Comparison of ENCODE assay signal across 14 cellular contexts in genomic region chr5:127423173-127423798, GRCh38.
DNase-seq lines count a peak whose midpoint lies in the region; ATAC-seq and TF ChIP-seq lines count a peak whose summit lies in the region.
"Had no signal": no experiment of that assay in that cellular context is flagged by ENCODE, and none has a peak within 500 bp of the region (broad histone marks: within the 10 kb centered on the region; RNA-seq: fewer than 3 reads in every experiment).

No MANE protein-coding gene starts in this region.

- TF ChIP-seq POLR2A in GM18505 (IDR thresholded peaks at IDR 0.05; ENCODE audit: borderline replicate concordance, extremely low read depth, insufficient read depth, insufficient read length), result no peak

- no peak overlapping the region for H3K9ac ChIP-seq in colonic mucosa (ENCODE audit: low read depth in 2 of 2, low read length in 2 of 2)
- H3K9ac ChIP-seq: KMS-11 had no signal

- TF ChIP-seq CTCF in GM20000 (IDR thresholded peaks at IDR 0.05; ENCODE audit: extremely low read depth, missing control alignments), result no peak
- no peak for TF ChIP-seq CTCF in colonic mucosa (IDR thresholded peaks at IDR 0.05)

- no peak overlapping the region for H3K4me3 ChIP-seq in colonic mucosa
- H3K4me3 ChIP-seq: right atrium auricular region, SJSA1 had no signal

- no peaks in the 10 kb centered on the region for H3K9me3 Mint-ChIP-seq in stimulated activated effector memory CD8-positive, alpha-beta T cell treated with anti-CD3 and anti-CD28 coated beads, Interleukin-12 subunit alpha, Interleukin-12 subunit beta, amount 100 ng/mL, for 72 hours
- H3K9me3 Mint-ChIP-seq: activated CD4-positive, alpha-beta T cell treated with anti-CD3 and anti-CD28 coated beads, Interleukin-2, amount 10 ng/mL, durations not matched to agents 24 days and 14 days; CD8-positive, alpha-beta T cell had no signal

- H3K36me3 Mint-ChIP-seq in stimulated activated effector memory CD8-positive, alpha-beta T cell treated with anti-CD3 and anti-CD28 coated beads, Interleukin-12 subunit alpha, Interleukin-12 subunit beta, amount 100 ng/mL, for 72 hours, result no peaks in the 10 kb centered on the region
- H3K36me3 Mint-ChIP-seq: CD8-positive, alpha-beta T cell had no signal

- H3K4me1 Mint-ChIP-seq in stimulated activated effector memory CD8-positive, alpha-beta T cell treated with anti-CD3 and anti-CD28 coated beads, Interleukin-12 subunit alpha, Interleukin-12 subunit beta, amount 100 ng/mL, for 72 hours, result no peaks in the 10 kb centered on the region
- H3K4me1 Mint-ChIP-seq: activated CD4-positive, alpha-beta T cell treated with anti-CD3 and anti-CD28 coated beads, Interleukin-2, amount 10 ng/mL, durations not matched to agents 24 days and 14 days had no signal

- H3K36me3 ChIP-seq in colonic mucosa, result no peaks in the 10 kb centered on the region
- H3K36me3 ChIP-seq: right atrium auricular region, SJSA1 had no signal

- H3K27ac ChIP-seq in colonic mucosa, result no peak overlapping the region
- H3K27ac ChIP-seq: KMS-11, right atrium auricular region, SJSA1 had no signal

- no peak overlapping the region for H3K27ac Mint-ChIP-seq in stimulated activated effector memory CD8-positive, alpha-beta T cell treated with anti-CD3 and anti-CD28 coated beads, Interleukin-12 subunit alpha, Interleukin-12 subunit beta, amount 100 ng/mL, for 72 hours
- H3K27ac Mint-ChIP-seq: activated CD4-positive, alpha-beta T cell treated with anti-CD3 and anti-CD28 coated beads, Interleukin-2, amount 10 ng/mL, durations not matched to agents 24 days and 14 days; CD8-positive, alpha-beta T cell had no signal

- H3K4me3 Mint-ChIP-seq in stimulated activated effector memory CD8-positive, alpha-beta T cell treated with anti-CD3 and anti-CD28 coated beads, Interleukin-12 subunit alpha, Interleukin-12 subunit beta, amount 100 ng/mL, for 72 hours, result no peak overlapping the region
- H3K4me3 Mint-ChIP-seq: activated CD4-positive, alpha-beta T cell treated with anti-CD3 and anti-CD28 coated beads, Interleukin-2, amount 10 ng/mL, durations not matched to agents 24 days and 14 days; CD8-positive, alpha-beta T cell had no signal

- DNase-seq in GM20000 (ENCODE audit: low spot score) (peak; percentile 20), NAMALWA (ENCODE audit: low spot score) (peak; percentile 11), colonic mucosa (no peak), NCI-H1694 (lab: John Stamatoyannopoulos, UW) (no peak), NK-92 (lab: John Stamatoyannopoulos, UW; ENCODE audit: unreplicated experiment) (no peak)
- no peak for DNase-seq in stimulated activated effector memory CD8-positive, alpha-beta T cell treated with anti-CD3 and anti-CD28 coated beads, Interleukin-12 subunit alpha, Interleukin-12 subunit beta, amount 100 ng/mL, for 72 hours (ENCODE audit: low spot score in 2 of 2)
- DNase-seq: activated CD4-positive, alpha-beta T cell treated with anti-CD3 and anti-CD28 coated beads, Interleukin-2, amount 10 ng/mL, durations not matched to agents 24 days and 14 days; CD8-positive, alpha-beta T cell; NCI-H2227 treated with DMSO at 0.1 percent for 48 hours had no signal

- no peaks in the 10 kb centered on the region for H3K4me1 ChIP-seq in colonic mucosa
- H3K4me1 ChIP-seq: SJSA1 had no signal

- ATAC-seq in GM18505 (IDR thresholded peaks at IDR 0.05; ENCODE audit: unreplicated experiment), result peak; percentile 70
- ATAC-seq in HG02973 (IDR thresholded peaks at IDR 0.05; ENCODE audit: unreplicated experiment), result peak; percentile 66
- ATAC-seq in stimulated activated effector memory CD8-positive, alpha-beta T cell treated with anti-CD3 and anti-CD28 coated beads, Interleukin-12 subunit alpha, Interleukin-12 subunit beta, amount 100 ng/mL, for 72 hours, result no peak
- ATAC-seq: CD8-positive, alpha-beta T cell had no signal

- no peaks in the 10 kb centered on the region for H3K27me3 ChIP-seq in colonic mucosa
- H3K27me3 ChIP-seq: right atrium auricular region had no signal

- no peaks in the 10 kb centered on the region for H3K9me3 ChIP-seq in colonic mucosa
- H3K9me3 ChIP-seq: right atrium auricular region, SJSA1 had no signal

- intact Hi-C loops in colonic mucosa (cut with DNase I), result no loop called here

Comparison
In these comparisons a context has a peak if more than half of its experiments do, and no peak if none do; other contexts are left out.
1. DNase-seq: peak in GM20000 (single experiment) and NAMALWA (single experiment); none in colonic mucosa (single experiment), stimulated activated effector memory CD8-positive, alpha-beta T cell treated with anti-CD3 and anti-CD28 coated beads, Interleukin-12 subunit alpha, Interleukin-12 subunit beta, amount 100 ng/mL, for 72 hours (0 of 2), NCI-H1694 (single experiment) and NK-92 (single experiment).